ENCODE assay signal across 1 cellular context in the genomic region with DNA sequence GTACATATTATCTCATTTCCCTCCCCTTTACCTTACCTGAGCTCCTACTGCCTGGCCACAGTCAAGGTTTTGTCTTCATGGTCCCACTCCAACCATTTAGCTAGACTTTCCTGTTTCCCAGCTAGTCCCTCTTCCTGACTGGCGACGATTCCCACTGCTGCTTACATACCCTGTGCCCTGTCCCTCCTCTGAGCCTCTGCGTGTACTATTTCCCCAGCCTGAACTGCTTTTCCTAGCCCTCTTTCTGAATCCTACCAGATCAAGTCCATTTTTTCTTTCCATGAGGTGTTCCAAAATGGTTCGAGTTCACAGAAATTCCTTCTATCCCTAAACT.
TF ChIP-seq lines count a peak whose summit lies in the region.

No MANE protein-coding gene starts in this region.

TF ChIP-seq in K562, 482 proteins besides CTCF, POLR2A, EP300 and RAD21:
- TF ChIP-seq FOXK2 (conservative IDR thresholded peaks at IDR 0.05 in 1 of 2, IDR thresholded peaks at IDR 0.05 in 1 of 2; ENCODE audit: low read depth in 2 of 2) (peak in 1 of 2 experiments; percentile 4; a peak in 1 of 4 replicates), XRCC4 (IDR thresholded peaks at IDR 0.05; ENCODE audit: extremely low read depth, insufficient read depth, insufficient read length) (no peak), XRCC3 (IDR thresholded peaks at IDR 0.05) (no peak), MCM7 (IDR thresholded peaks at IDR 0.05) (no peak), C11orf30 (IDR thresholded peaks at IDR 0.05; ENCODE audit: low read depth) (no peak), RFX1 (IDR thresholded peaks at IDR 0.05) (no peak), FOSL1 (tag; conservative IDR thresholded peaks at IDR 0.05) (peak; percentile 56; the same call in 1 of the 2 replicates), SMARCE1 (IDR thresholded peaks at IDR 0.05) (0 out of 2 replicates have a peak, but pooled peaks have one; percentile 27), BACH1 (tag; IDR thresholded peaks at IDR 0.05) (no peak), ZBED1 (IDR thresholded peaks at IDR 0.05) (no peak), GTF2F1 (IDR thresholded peaks at IDR 0.05; ENCODE audit: low read depth, low read length) (no peak), PHB (CRISPR knock-in tag; IDR thresholded peaks at IDR 0.05) (no peak), POLR2AphosphoS5 (IDR thresholded peaks at IDR 0.05; ENCODE audit: control insufficient read depth, insufficient read depth, low read depth, low read length) (no peak)
- TF ChIP-seq, protein P1, sequence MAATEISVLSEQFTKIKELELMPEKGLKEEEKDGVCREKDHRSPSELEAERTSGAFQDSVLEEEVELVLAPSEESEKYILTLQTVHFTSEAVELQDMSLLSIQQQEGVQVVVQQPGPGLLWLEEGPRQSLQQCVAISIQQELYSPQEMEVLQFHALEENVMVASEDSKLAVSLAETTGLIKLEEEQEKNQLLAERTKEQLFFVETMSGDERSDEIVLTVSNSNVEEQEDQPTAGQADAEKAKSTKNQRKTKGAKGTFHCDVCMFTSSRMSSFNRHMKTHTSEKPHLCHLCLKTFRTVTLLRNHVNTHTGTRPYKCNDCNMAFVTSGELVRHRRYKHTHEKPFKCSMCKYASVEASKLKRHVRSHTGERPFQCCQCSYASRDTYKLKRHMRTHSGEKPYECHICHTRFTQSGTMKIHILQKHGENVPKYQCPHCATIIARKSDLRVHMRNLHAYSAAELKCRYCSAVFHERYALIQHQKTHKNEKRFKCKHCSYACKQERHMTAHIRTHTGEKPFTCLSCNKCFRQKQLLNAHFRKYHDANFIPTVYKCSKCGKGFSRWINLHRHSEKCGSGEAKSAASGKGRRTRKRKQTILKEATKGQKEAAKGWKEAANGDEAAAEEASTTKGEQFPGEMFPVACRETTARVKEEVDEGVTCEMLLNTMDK (IDR thresholded peaks at IDR 0.05; ENCODE audit: borderline replicate concordance, insufficient read depth, low read depth, low read length, poor library complexity, severe bottlenecking): no peak
- TF ChIP-seq, protein P2, sequence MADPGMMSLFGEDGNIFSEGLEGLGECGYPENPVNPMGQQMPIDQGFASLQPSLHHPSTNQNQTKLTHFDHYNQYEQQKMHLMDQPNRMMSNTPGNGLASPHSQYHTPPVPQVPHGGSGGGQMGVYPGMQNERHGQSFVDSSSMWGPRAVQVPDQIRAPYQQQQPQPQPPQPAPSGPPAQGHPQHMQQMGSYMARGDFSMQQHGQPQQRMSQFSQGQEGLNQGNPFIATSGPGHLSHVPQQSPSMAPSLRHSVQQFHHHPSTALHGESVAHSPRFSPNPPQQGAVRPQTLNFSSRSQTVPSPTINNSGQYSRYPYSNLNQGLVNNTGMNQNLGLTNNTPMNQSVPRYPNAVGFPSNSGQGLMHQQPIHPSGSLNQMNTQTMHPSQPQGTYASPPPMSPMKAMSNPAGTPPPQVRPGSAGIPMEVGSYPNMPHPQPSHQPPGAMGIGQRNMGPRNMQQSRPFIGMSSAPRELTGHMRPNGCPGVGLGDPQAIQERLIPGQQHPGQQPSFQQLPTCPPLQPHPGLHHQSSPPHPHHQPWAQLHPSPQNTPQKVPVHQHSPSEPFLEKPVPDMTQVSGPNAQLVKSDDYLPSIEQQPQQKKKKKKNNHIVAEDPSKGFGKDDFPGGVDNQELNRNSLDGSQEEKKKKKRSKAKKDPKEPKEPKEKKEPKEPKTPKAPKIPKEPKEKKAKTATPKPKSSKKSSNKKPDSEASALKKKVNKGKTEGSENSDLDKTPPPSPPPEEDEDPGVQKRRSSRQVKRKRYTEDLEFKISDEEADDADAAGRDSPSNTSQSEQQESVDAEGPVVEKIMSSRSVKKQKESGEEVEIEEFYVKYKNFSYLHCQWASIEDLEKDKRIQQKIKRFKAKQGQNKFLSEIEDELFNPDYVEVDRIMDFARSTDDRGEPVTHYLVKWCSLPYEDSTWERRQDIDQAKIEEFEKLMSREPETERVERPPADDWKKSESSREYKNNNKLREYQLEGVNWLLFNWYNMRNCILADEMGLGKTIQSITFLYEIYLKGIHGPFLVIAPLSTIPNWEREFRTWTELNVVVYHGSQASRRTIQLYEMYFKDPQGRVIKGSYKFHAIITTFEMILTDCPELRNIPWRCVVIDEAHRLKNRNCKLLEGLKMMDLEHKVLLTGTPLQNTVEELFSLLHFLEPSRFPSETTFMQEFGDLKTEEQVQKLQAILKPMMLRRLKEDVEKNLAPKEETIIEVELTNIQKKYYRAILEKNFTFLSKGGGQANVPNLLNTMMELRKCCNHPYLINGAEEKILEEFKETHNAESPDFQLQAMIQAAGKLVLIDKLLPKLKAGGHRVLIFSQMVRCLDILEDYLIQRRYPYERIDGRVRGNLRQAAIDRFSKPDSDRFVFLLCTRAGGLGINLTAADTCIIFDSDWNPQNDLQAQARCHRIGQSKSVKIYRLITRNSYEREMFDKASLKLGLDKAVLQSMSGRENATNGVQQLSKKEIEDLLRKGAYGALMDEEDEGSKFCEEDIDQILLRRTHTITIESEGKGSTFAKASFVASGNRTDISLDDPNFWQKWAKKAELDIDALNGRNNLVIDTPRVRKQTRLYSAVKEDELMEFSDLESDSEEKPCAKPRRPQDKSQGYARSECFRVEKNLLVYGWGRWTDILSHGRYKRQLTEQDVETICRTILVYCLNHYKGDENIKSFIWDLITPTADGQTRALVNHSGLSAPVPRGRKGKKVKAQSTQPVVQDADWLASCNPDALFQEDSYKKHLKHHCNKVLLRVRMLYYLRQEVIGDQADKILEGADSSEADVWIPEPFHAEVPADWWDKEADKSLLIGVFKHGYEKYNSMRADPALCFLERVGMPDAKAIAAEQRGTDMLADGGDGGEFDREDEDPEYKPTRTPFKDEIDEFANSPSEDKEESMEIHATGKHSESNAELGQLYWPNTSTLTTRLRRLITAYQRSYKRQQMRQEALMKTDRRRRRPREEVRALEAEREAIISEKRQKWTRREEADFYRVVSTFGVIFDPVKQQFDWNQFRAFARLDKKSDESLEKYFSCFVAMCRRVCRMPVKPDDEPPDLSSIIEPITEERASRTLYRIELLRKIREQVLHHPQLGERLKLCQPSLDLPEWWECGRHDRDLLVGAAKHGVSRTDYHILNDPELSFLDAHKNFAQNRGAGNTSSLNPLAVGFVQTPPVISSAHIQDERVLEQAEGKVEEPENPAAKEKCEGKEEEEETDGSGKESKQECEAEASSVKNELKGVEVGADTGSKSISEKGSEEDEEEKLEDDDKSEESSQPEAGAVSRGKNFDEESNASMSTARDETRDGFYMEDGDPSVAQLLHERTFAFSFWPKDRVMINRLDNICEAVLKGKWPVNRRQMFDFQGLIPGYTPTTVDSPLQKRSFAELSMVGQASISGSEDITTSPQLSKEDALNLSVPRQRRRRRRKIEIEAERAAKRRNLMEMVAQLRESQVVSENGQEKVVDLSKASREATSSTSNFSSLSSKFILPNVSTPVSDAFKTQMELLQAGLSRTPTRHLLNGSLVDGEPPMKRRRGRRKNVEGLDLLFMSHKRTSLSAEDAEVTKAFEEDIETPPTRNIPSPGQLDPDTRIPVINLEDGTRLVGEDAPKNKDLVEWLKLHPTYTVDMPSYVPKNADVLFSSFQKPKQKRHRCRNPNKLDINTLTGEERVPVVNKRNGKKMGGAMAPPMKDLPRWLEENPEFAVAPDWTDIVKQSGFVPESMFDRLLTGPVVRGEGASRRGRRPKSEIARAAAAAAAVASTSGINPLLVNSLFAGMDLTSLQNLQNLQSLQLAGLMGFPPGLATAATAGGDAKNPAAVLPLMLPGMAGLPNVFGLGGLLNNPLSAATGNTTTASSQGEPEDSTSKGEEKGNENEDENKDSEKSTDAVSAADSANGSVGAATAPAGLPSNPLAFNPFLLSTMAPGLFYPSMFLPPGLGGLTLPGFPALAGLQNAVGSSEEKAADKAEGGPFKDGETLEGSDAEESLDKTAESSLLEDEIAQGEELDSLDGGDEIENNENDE (IDR thresholded peaks at IDR 0.05; ENCODE audit: low read depth, low read length): no peak
- TF ChIP-seq, protein P3, sequence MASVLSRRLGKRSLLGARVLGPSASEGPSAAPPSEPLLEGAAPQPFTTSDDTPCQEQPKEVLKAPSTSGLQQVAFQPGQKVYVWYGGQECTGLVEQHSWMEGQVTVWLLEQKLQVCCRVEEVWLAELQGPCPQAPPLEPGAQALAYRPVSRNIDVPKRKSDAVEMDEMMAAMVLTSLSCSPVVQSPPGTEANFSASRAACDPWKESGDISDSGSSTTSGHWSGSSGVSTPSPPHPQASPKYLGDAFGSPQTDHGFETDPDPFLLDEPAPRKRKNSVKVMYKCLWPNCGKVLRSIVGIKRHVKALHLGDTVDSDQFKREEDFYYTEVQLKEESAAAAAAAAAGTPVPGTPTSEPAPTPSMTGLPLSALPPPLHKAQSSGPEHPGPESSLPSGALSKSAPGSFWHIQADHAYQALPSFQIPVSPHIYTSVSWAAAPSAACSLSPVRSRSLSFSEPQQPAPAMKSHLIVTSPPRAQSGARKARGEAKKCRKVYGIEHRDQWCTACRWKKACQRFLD (CRISPR knock-in tag; IDR thresholded peaks at IDR 0.05): no peak
- TF ChIP-seq, protein P4, sequence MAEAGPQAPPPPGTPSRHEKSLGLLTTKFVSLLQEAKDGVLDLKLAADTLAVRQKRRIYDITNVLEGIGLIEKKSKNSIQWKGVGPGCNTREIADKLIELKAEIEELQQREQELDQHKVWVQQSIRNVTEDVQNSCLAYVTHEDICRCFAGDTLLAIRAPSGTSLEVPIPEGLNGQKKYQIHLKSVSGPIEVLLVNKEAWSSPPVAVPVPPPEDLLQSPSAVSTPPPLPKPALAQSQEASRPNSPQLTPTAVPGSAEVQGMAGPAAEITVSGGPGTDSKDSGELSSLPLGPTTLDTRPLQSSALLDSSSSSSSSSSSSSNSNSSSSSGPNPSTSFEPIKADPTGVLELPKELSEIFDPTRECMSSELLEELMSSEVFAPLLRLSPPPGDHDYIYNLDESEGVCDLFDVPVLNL (CRISPR knock-in tag; IDR thresholded peaks at IDR 0.05; ENCODE audit: low read depth): no peak
